Comparison of ENCODE assay signal across 32 cellular contexts in genomic region chr16:11605564-11605886, GRCh38. TPM values are rescaled to one million over a fixed set of nuclear protein-coding genes. Genes with fewer than 3 reads are reported as not detected.
DNase-seq lines count a peak whose midpoint lies in the region; ATAC-seq, FAIRE-seq and TF ChIP-seq lines count a peak whose summit lies in the region.
"Had no signal": no experiment of that assay in that cellular context is flagged by ENCODE, and none has a peak within 500 bp of the region (broad histone marks: within the 10 kb centered on the region; RNA-seq: fewer than 3 reads in every experiment).

No MANE protein-coding gene starts in this region.

- CTCF ChIA-PET in K562 (lab: Yijun Ruan, JAX; ENCODE audit: low intra/inter-chr PET ratio) = no interaction called here
- CTCF ChIA-PET in PC-9 (lab: Charles Lee) = no interaction called here

- H3K4ac ChIP-seq in H9 (ENCODE audit: low read depth, low read length) = no peak overlapping the region
- peak overlapping the region in 1 of 2 experiments; percentile 40 for H3K4ac ChIP-seq in mesenchymal stem cell (ENCODE audit: low read depth in 1 of 2, low read length in 2 of 2)

- H3K4me2 ChIP-seq in H9 (ENCODE audit: insufficient read depth, insufficient read length, low read length) (no peak overlapping the region), K562 (ENCODE audit: insufficient read depth, low read length) (no peak overlapping the region), mesenchymal stem cell (ENCODE audit: low read length, poor library complexity, severe bottlenecking) (no peak overlapping the region), PC-9 (no peak overlapping the region)
- H3K4me2 ChIP-seq: GM23338 had no signal

- H3K18ac ChIP-seq in H9 (ENCODE audit: insufficient read length, low read depth, low read length) = no peak overlapping the region
- H3K18ac ChIP-seq in mesenchymal stem cell (ENCODE audit: low read depth in 1 of 2, low read length in 2 of 2) = peak overlapping the region in 1 of 2 experiments; percentile 28

- H4K5ac ChIP-seq in H9 (ENCODE audit: insufficient read length, low read depth, low read length) = no peak overlapping the region

- H3F3A ChIP-seq in PC-9 (ENCODE audit: insufficient read depth, low read depth) = peaks cover 25% of the 10 kb centered on the region

- no peak overlapping the region for H3K14ac ChIP-seq in H9 (ENCODE audit: insufficient read depth, low read length)
- no peak overlapping the region for H3K14ac ChIP-seq in mesenchymal stem cell (ENCODE audit: low read length in 2 of 2)

- H3K79me1 ChIP-seq in H9 (ENCODE audit: insufficient read depth, low read depth, low read length, poor library complexity, severe bottlenecking) = no peaks in the 10 kb centered on the region
- no peaks in the 10 kb centered on the region for H3K79me1 ChIP-seq in mesenchymal stem cell (replicated peaks; ENCODE audit: low read length, poor library complexity, severe bottlenecking)

- POLR2A ChIA-PET in K562 (lab: Yijun Ruan, JAX) (no interaction called here), PC-9 (lab: Charles Lee; ENCODE audit: unreplicated experiment) (no interaction called here)

- no peak overlapping the region for H3K27ac ChIP-seq in H9 (ENCODE audit: insufficient read length, low read depth, low read length)
- no peak overlapping the region for H3K27ac ChIP-seq in K562 (ENCODE audit: extremely low read depth, low read depth, low read length)
- H3K27ac ChIP-seq in mesenchymal stem cell (ENCODE audit: low read length, poor library complexity, severe bottlenecking) = no peak overlapping the region
- peak overlapping the region in 4 of 5 donors; percentile 33 to 79 (median 66) for H3K27ac ChIP-seq in stomach
- H3K27ac ChIP-seq in gastroesophageal sphincter = peak overlapping the region in 2 of 4 donors; percentile 62 to 70
- H3K27ac ChIP-seq in PC-9 = no peak overlapping the region
- H3K27ac ChIP-seq: cardiac muscle cell had no signal

- peaks cover 35 to 51% of the 10 kb centered on the region in 2 experiments for H3K4me1 Mint-ChIP-seq in H9
- peaks cover 43% of the 10 kb centered on the region for H3K4me1 Mint-ChIP-seq in chondrocyte (ENCODE audit: low read depth)

- H3K4me1 ChIP-seq in H9 (ENCODE audit: insufficient read depth, low read length) = no peaks in the 10 kb centered on the region
- no peaks in the 10 kb centered on the region; a peak in 1 of 5 replicates for H3K4me1 ChIP-seq in K562 (replicated peaks in 1 of 2; ENCODE audit: control insufficient read depth in 2 of 2, insufficient read depth in 2 of 2, low read length in 2 of 2)
- H3K4me1 ChIP-seq in mesenchymal stem cell (ENCODE audit: control insufficient read depth, insufficient read depth, low read depth, low read length) = peaks cover 18% of the 10 kb centered on the region
- H3K4me1 ChIP-seq in stomach = peaks cover 0 to 23% (median 0%) of the 10 kb centered on the region in 4 donors
- peaks cover 0 to 25% (median 3%) of the 10 kb centered on the region in 3 donors for H3K4me1 ChIP-seq in gastroesophageal sphincter
- H3K4me1 ChIP-seq in PC-9 (replicated peaks; ENCODE audit: insufficient read depth) = peaks cover 29% of the 10 kb centered on the region
- H3K4me1 ChIP-seq: psoas muscle had no signal

- H2AK5ac ChIP-seq in H9 (ENCODE audit: insufficient read length, low read length) = no peak overlapping the region
- H2AK5ac ChIP-seq in mesenchymal stem cell (ENCODE audit: low read length, severe bottlenecking) = no peak overlapping the region

- intact Hi-C loops in K562 (cut with micrococcal nuclease) (no loop called here), stomach (cut with DNase I; ENCODE audit: low total_unique reads) (no loop called here), PC-9 (cut with micrococcal nuclease; ENCODE audit: unreplicated experiment) (no loop called here)

- no peaks in the 10 kb centered on the region for H4K20me1 ChIP-seq in H9 (ENCODE audit: control insufficient read depth, insufficient read depth, insufficient read length)
- no peaks in the 10 kb centered on the region for H4K20me1 ChIP-seq in K562 (replicated peaks; ENCODE audit: control insufficient read depth, insufficient read depth, low read length)
- no peaks in the 10 kb centered on the region for H4K20me1 ChIP-seq in PC-9 (ENCODE audit: insufficient read depth)

- H3K27ac Mint-ChIP-seq in H9 (peak overlapping the region in 2 of 3 experiments; percentile 8 to 70; a peak in 3 of 7 replicates), chondrocyte (ENCODE audit: unreplicated experiment) (no peak overlapping the region)
- H3K27ac Mint-ChIP-seq: activated CD4-positive, alpha-beta T cell treated with anti-CD3 and anti-CD28 coated beads, Interleukin-2, amount 10 ng/mL, durations not matched to agents 7 days and 5 days; activated naive CD8-positive, alpha-beta T cell; B cell; GM23338; HFFc6; WTC11 had no signal

- DNase-seq in H9 (no peak), K562 (ENCODE audit: extremely low read depth in 1 of 4, low spot score in 3 of 4) (no peak), mesenchymal stem cell (no peak), stomach (no peak), inferior parietal cortex (ENCODE audit: extremely low spot score) (no peak), PC-9 (no peak), chondrocyte (ENCODE audit: low spot score) (no peak)
- DNase-seq: ACHN; activated CD4-positive, alpha-beta T cell treated with anti-CD3 and anti-CD28 coated beads, Interleukin-2, amount 10 ng/mL, durations not matched to agents 7 days and 5 days; activated effector memory CD4-positive, alpha-beta T cell treated with anti-CD3 and anti-CD28 coated beads, Interleukin-2, amount 50 U/mL, for 16 hours; activated T-cell treated with anti-CD3 and anti-CD28 coated beads, Interleukin-2, amount 50 U/mL, for 1 hour; CD8-positive, alpha-beta memory T cell; cortex of kidney; effector memory CD8-positive, alpha-beta T cell; head of caudate nucleus; HFFc6; KBM-7; kidney glomerular epithelial cell; NCI-H1105 treated with DMSO at 0.1 percent for 48 hours; NCI-H187 treated with DMSO at 0.1 percent for 48 hours; NCI-H524 treated with DMSO at 0.1 percent for 48 hours; nucleus accumbens; stimulated activated naive CD4-positive, alpha-beta T cell treated with Interleukin-2 at 50 U/mL for 16 hours; T-cell had no signal

- H3K36me3 Mint-ChIP-seq in H9 (ENCODE audit: insufficient read depth in 1 of 3, low read depth in 3 of 3) (no peaks in the 10 kb centered on the region), chondrocyte (ENCODE audit: low read depth) (no peaks in the 10 kb centered on the region)
- H3K36me3 Mint-ChIP-seq: activated naive CD8-positive, alpha-beta T cell; CD8-positive, alpha-beta memory T cell; T-cell; WTC11 had no signal

- ATAC-seq in K562 = no peak
- ATAC-seq in gastroesophageal sphincter = no peak
- ATAC-seq: effector memory CD8-positive, alpha-beta T cell; GM23338; psoas muscle; T-cell; WTC11 had no signal

- no CpG with 5 or more reads among the region's 8 CpGs for WGBS in H9 (ENCODE audit: extremely low coverage, insufficient read length, low lambda C conversion rate)
- WGBS in K562 (ENCODE audit: insufficient coverage, low coverage, missing lambda C conversion rate) = 48% methylated on average over 8 of the region's 8 CpGs
- 94% methylated on average over 7 of the region's 8 CpGs for WGBS in mesenchymal stem cell
- WGBS in stomach, 5 donors = 82 to 94% (median 88%) methylated on average over 8 of the region's 8 CpGs
- 84 to 91% methylated on average over 4 to 8 of the region's 8 CpGs for WGBS in gastroesophageal sphincter (ENCODE audit: low coverage in 1 of 2), 2 donors

- H3K27me3 Mint-ChIP-seq in H9 (ENCODE audit: low read depth) = peaks cover 1% of the 10 kb centered on the region; the same call in 1 of the 2 replicates
- no peaks in the 10 kb centered on the region for H3K27me3 Mint-ChIP-seq in chondrocyte (ENCODE audit: low read depth)
- H3K27me3 Mint-ChIP-seq: activated naive CD8-positive, alpha-beta T cell; CD8-positive, alpha-beta memory T cell; effector memory CD8-positive, alpha-beta T cell; T-cell had no signal

- H3K56ac ChIP-seq in H9 (ENCODE audit: insufficient read length, low read depth, low read length) = no peak overlapping the region

- H2BK5ac ChIP-seq in H9 (ENCODE audit: insufficient read length, low read length) = no peak overlapping the region
- H2BK5ac ChIP-seq in mesenchymal stem cell (ENCODE audit: low read depth, low read length, poor library complexity, severe bottlenecking) = no peak overlapping the region

- H3K23ac ChIP-seq in H9 (ENCODE audit: insufficient read length, low read depth, low read length) = no peak overlapping the region
- no peak overlapping the region for H3K23ac ChIP-seq in mesenchymal stem cell (ENCODE audit: low read length in 2 of 2)

- no peak overlapping the region for H2BK20ac ChIP-seq in H9 (ENCODE audit: low read depth, low read length, poor library complexity, severe bottlenecking)

- H3K9me1 ChIP-seq in K562 (ENCODE audit: control insufficient read depth, insufficient read depth, low read length) = no peaks in the 10 kb centered on the region

- H3K36me3 ChIP-seq in K562 (ENCODE audit: control insufficient read depth, insufficient read depth, low read length) (no peaks in the 10 kb centered on the region), mesenchymal stem cell (ENCODE audit: control insufficient read depth in 1 of 2, insufficient read depth in 2 of 2, low read depth in 1 of 2, low read length in 2 of 2) (no peaks in the 10 kb centered on the region), stomach (no peaks in the 10 kb centered on the region), gastroesophageal sphincter (no peaks in the 10 kb centered on the region), PC-9 (ENCODE audit: low read depth) (no peaks in the 10 kb centered on the region)
- H3K36me3 ChIP-seq: cardiac muscle cell, thoracic aorta had no signal

- in situ Hi-C loops in K562 (cut with MboI) = no loop called here

- TF ChIP-seq POLR2A in K562 (conservative IDR thresholded peaks at IDR 0.05) (no peak), stomach (IDR thresholded peaks at IDR 0.05) (no peak), gastroesophageal sphincter (IDR thresholded peaks at IDR 0.05) (no peak)

- H3K9ac ChIP-seq in H9 (ENCODE audit: extremely low read depth, insufficient read length, low read length) = no peak overlapping the region
- H3K9ac ChIP-seq in K562 (ENCODE audit: insufficient read depth in 1 of 2, low read depth in 2 of 2, low read length in 2 of 2) = no peak overlapping the region
- H3K9ac ChIP-seq in mesenchymal stem cell (ENCODE audit: low read length) = no peak overlapping the region

- H4K91ac ChIP-seq in H9 (ENCODE audit: insufficient read length, low read depth, low read length) = no peak overlapping the region
- H4K91ac ChIP-seq in mesenchymal stem cell (ENCODE audit: low read length) = peak overlapping the region; percentile 53

- H3K27me3 ChIP-seq in H9 (ENCODE audit: insufficient read depth, low read length) (no peaks in the 10 kb centered on the region), K562 (ENCODE audit: control insufficient read depth in 2 of 2, insufficient read depth in 2 of 2, low read length in 2 of 2) (peaks cover 0 to 14% of the 10 kb centered on the region in 2 experiments; a peak in 2 of 5 replicates), mesenchymal stem cell (ENCODE audit: control insufficient read depth in 1 of 2, insufficient read depth in 1 of 2, low read length in 2 of 2) (peaks cover 5 to 13% of the 10 kb centered on the region in 2 experiments), stomach (no peaks in the 10 kb centered on the region), gastroesophageal sphincter (peaks cover 8% of the 10 kb centered on the region), PC-9 (ENCODE audit: insufficient read depth, low read depth) (no peaks in the 10 kb centered on the region)
- H3K27me3 ChIP-seq: cardiac muscle cell had no signal

- TF ChIP-seq EP300 in K562 (IDR thresholded peaks at IDR 0.05; ENCODE audit: low read length) (no peak), stomach (IDR thresholded peaks at IDR 0.05) (no peak), gastroesophageal sphincter (IDR thresholded peaks at IDR 0.05) (no peak)

- H2AFZ ChIP-seq in H9 (ENCODE audit: low read length) (no peak overlapping the region), K562 (ENCODE audit: low read depth, low read length) (no peak overlapping the region; the same call in 1 of the 2 replicates), mesenchymal stem cell (ENCODE audit: low read depth, low read length) (no peak overlapping the region), PC-9 (no peak overlapping the region)

- H2BK15ac ChIP-seq in H9 (ENCODE audit: low read depth, low read length) = no peak overlapping the region
- H2BK15ac ChIP-seq in mesenchymal stem cell (ENCODE audit: low read depth, poor library complexity, severe bottlenecking) = no peak overlapping the region

- H2BK12ac ChIP-seq in H9 (ENCODE audit: insufficient read length, low read depth, low read length) (no peak overlapping the region), mesenchymal stem cell (ENCODE audit: low read length in 2 of 2) (peak overlapping the region in 1 of 2 experiments; percentile 51)

- H4K8ac ChIP-seq in H9 (replicated peaks; ENCODE audit: insufficient read length, low read depth, low read length) = no peak overlapping the region
- peak overlapping the region; percentile 38 for H4K8ac ChIP-seq in mesenchymal stem cell (ENCODE audit: low read length)

- no peak for TF ChIP-seq RAD21 in K562 (CRISPR knock-in tag; conservative IDR thresholded peaks at IDR 0.05 in 1 of 2, IDR thresholded peaks at IDR 0.05 in 1 of 2)

- no peak overlapping the region for H3K4me3 ChIP-seq in K562
- no peak overlapping the region for H3K4me3 ChIP-seq in mesenchymal stem cell (ENCODE audit: insufficient read depth in 1 of 2, low read depth in 1 of 2, low read length in 2 of 2)
- no peak overlapping the region for H3K4me3 ChIP-seq in stomach
- H3K4me3 ChIP-seq in gastroesophageal sphincter = no peak overlapping the region
- H3K4me3 ChIP-seq in PC-9 = no peak overlapping the region
- H3K4me3 ChIP-seq: cardiac muscle cell, GM23338, psoas muscle, thoracic aorta had no signal

- H3K79me2 ChIP-seq in H9 (ENCODE audit: insufficient read depth, low read length) (no peaks in the 10 kb centered on the region), K562 (ENCODE audit: control insufficient read depth, insufficient read depth, low read length) (no peaks in the 10 kb centered on the region), PC-9 (ENCODE audit: low read depth) (no peaks in the 10 kb centered on the region)

- H3K9me2 ChIP-seq in PC-9 (ENCODE audit: insufficient read depth) = no peaks in the 10 kb centered on the region

- BruUV-seq in K562 (replicated peaks; lab: Mats Ljungman, UMichigan) (no TSS peak), PC-9 (replicated peaks; lab: Mats Ljungman, UMichigan) (no TSS peak)

- H3T11ph ChIP-seq in H9 (ENCODE audit: low read length) = no peak overlapping the region

- H3K9me3 ChIP-seq in H9 (ENCODE audit: control insufficient read depth, low read depth, low read length) (no peaks in the 10 kb centered on the region), K562 (replicated peaks; ENCODE audit: control insufficient read depth, insufficient read depth, low read depth, low read length) (no peaks in the 10 kb centered on the region), mesenchymal stem cell (ENCODE audit: control insufficient read depth, low read length) (no peaks in the 10 kb centered on the region), stomach (no peaks in the 10 kb centered on the region), gastroesophageal sphincter (no peaks in the 10 kb centered on the region), PC-9 (ENCODE audit: insufficient read depth, low read depth) (no peaks in the 10 kb centered on the region)
- H3K9me3 ChIP-seq: psoas muscle, thoracic aorta had no signal

- TF ChIP-seq CTCF in H9 (conservative IDR thresholded peaks at IDR 0.05) (no peak), K562 (IDR thresholded peaks at IDR 0.05 in 2 of 3, conservative IDR thresholded peaks at IDR 0.05 in 1 of 3; ENCODE audit: insufficient read depth in 2 of 3, low read depth in 1 of 3, low read length in 3 of 3) (no peak), stomach (IDR thresholded peaks at IDR 0.05) (no peak), gastroesophageal sphincter (IDR thresholded peaks at IDR 0.05) (no peak), PC-9 (conservative IDR thresholded peaks at IDR 0.05) (no peak), chondrocyte (IDR thresholded peaks at IDR 0.05) (no peak)

- H2BK120ac ChIP-seq in H9 (ENCODE audit: low read depth, low read length, poor library complexity, severe bottlenecking) (no peak overlapping the region), mesenchymal stem cell (ENCODE audit: low read depth, low read length) (peak overlapping the region; percentile 27)

- no peak overlapping the region for H3K4me3 Mint-ChIP-seq in H9
- no peak overlapping the region for H3K4me3 Mint-ChIP-seq in chondrocyte (ENCODE audit: unreplicated experiment)
- H3K4me3 Mint-ChIP-seq: activated CD4-positive, alpha-beta T cell treated with anti-CD3 and anti-CD28 coated beads, Interleukin-2, amount 10 ng/mL, durations not matched to agents 7 days and 5 days; activated naive CD8-positive, alpha-beta T cell; B cell; CD8-positive, alpha-beta memory T cell; effector memory CD8-positive, alpha-beta T cell; GM23338; HFFc6; T-cell; WTC11 had no signal

- no peaks in the 10 kb centered on the region for H3K23me2 ChIP-seq in H9 (ENCODE audit: insufficient read length, low read depth, low read length, poor library complexity, severe bottlenecking)

- no peaks in the 10 kb centered on the region for H3K9me3 Mint-ChIP-seq in H9
- H3K9me3 Mint-ChIP-seq in chondrocyte (ENCODE audit: low read depth) = no peaks in the 10 kb centered on the region
- H3K9me3 Mint-ChIP-seq: activated CD4-positive, alpha-beta T cell treated with anti-CD3 and anti-CD28 coated beads, Interleukin-2, amount 10 ng/mL, durations not matched to agents 7 days and 5 days; CD8-positive, alpha-beta memory T cell; effector memory CD8-positive, alpha-beta T cell; HFFc6; T-cell; WTC11 had no signal

- no peak for FAIRE-seq in K562 (lab: Jason Lieb, UNC)

RNA-seq across cellular contexts. Expression of gene LITAF, which starts 18.8 kb away (rescaled TPM):
- 249 and 265 TPM in 2 replicates for total RNA-seq in H9 (2021)
- total RNA-seq in K562 (2011; cell fraction: chromatin; rRNA removed; ENCODE audit: low replicate concordance) = 1.8 and 3.5 TPM in 2 replicates
- total RNA-seq in K562 (2011; cell fraction: nucleolus; rRNA removed) = 1.3 and 2.8 TPM in 2 replicates
- total RNA-seq in K562 (2011; cell fraction: nucleoplasm; rRNA removed) = 1.2 and 3.2 TPM in 2 replicates
- total RNA-seq in K562 (2014; rRNA removed) = 4.1 and 6.2 TPM in 2 replicates
- total RNA-seq in K562 (2014; rRNA removed; fragmentation: Illumina TruSeq; extraction: Trizol) = 7.5 and 10.0 TPM in 2 replicates
- 11.1 and 11.9 TPM in 2 replicates for total RNA-seq in K562 (2015; rRNA removed; fragmentation: Illumina TruSeq; extraction: Trizol)
- 10.8 and 13.9 TPM in 2 replicates for total RNA-seq in K562 (2021)
- polyA plus RNA-seq in K562 (2011; rRNA removed) = 4.4 and 7.8 TPM in 2 replicates
- 15.6 and 16.4 TPM in 2 replicates for polyA plus RNA-seq in K562 (2011; cell fraction: cytosol; rRNA removed)
- 4.4 and 4.7 TPM in 2 replicates for polyA plus RNA-seq in K562 (2011; cell fraction: nucleus; rRNA removed)
- 14.5 and 40.7 TPM in 2 replicates for polyA plus RNA-seq in K562 (2012)
- polyA plus RNA-seq in K562 (2014; fragmentation: Illumina TruSeq; extraction: Trizol) = 14.1 and 14.8 TPM in 2 replicates
- polyA plus RNA-seq in K562 (2014; fragmentation: Nextera tagmentation; extraction: Ambion mirVana) = 10 to 100 TPM; 14.9 to 17.8 TPM
- 4.9 and 6.8 TPM in 2 replicates for polyA plus RNA-seq in K562 (2014; rRNA removed)
- 2.9 and 3.1 TPM in 2 replicates for polyA minus RNA-seq in K562 (2011; rRNA and poly(A)+ RNA removed)
- 2.1 and 4.6 TPM in 2 replicates for polyA minus RNA-seq in K562 (2011; cell fraction: cytosol; rRNA and poly(A)+ RNA removed)
- polyA minus RNA-seq in K562 (2011; cell fraction: nucleus; rRNA and poly(A)+ RNA removed) = 1.2 and 2.2 TPM in 2 replicates
- 137 TPM for polyA plus RNA-seq in mesenchymal stem cell (2013, experiment 1 of 2)
- polyA plus RNA-seq in mesenchymal stem cell (2013, experiment 2 of 2) = 138 TPM
- total RNA-seq in stomach = 100 to 1,000 TPM in 1 of 5 donors, 10 to 100 TPM in 3, 1 to 10 TPM in 1; 9.8 to 211 (median 46.6) TPM
- 100 to 1,000 TPM in 2 of 3 donors, 10 to 100 TPM in 1; 43.7 to 124 (median 118) TPM for polyA plus RNA-seq in stomach
- total RNA-seq in gastroesophageal sphincter = 10 to 100 TPM; 31.6 to 95.0 (median 44.5) TPM
- total RNA-seq in PC-9 (2021) = 232 and 244 TPM in 2 replicates
- 74.5 to 91.9 TPM (median 90.0 TPM) in 3 replicates for total RNA-seq in chondrocyte

Comparison
In these comparisons a context has a peak if more than half of its experiments do, and no peak if none do; other contexts are left out.
1. H3K27ac ChIP-seq: peak in stomach (4 of 5); none in H9 (single experiment), K562 (single experiment), mesenchymal stem cell (single experiment) and PC-9 (single experiment).